ENCODE assay signal across 22 cellular contexts in genomic region chr17:13609953-13610352, GRCh38. TPM values are rescaled to one million over a fixed set of nuclear protein-coding genes. Genes with fewer than 3 reads are reported as not detected.
"Had no signal": no experiment of that assay in that cellular context is flagged by ENCODE, and none has a peak within 500 bp of the region (broad histone marks: within the 10 kb centered on the region; RNA-seq: fewer than 3 reads in every experiment).

No MANE protein-coding gene starts in this region.

- H3K4me2 ChIP-seq: smooth muscle cell had no signal

- ATAC-seq: left lobe of liver; naive thymus-derived CD4-positive, alpha-beta T cell; pancreas; right lobe of liver had no signal

- H3K27ac ChIP-seq: coronary artery, esophagus muscularis mucosa, pancreas, right lobe of liver, stomach, thyroid gland had no signal

- H3K36me3 ChIP-seq: esophagus muscularis mucosa, pancreas, right lobe of liver, stomach, thyroid gland had no signal

- H3K4me1 ChIP-seq: esophagus muscularis mucosa, pancreas, right lobe of liver, stomach, thyroid gland had no signal

- DNase-seq: dermis blood vessel endothelial cell; effector memory CD4-positive, alpha-beta T cell; midbrain; naive thymus-derived CD4-positive, alpha-beta T cell; occipital lobe; pancreas; right lobe of liver; stimulated activated CD4-positive, alpha-beta T cell treated with anti-CD3 and anti-CD28 coated beads, Interleukin-12 subunit alpha, Interleukin-12 subunit beta, amount 100 ng/mL, for 4 hours; stimulated activated CD4-positive, alpha-beta T cell treated with anti-CD3 and anti-CD28 coated beads, Interleukin-1b, Interleukin-23, amount 100 ng/mL, for 48 hours; stimulated activated CD4-positive, alpha-beta T cell treated with anti-CD3 and anti-CD28 coated beads, Interleukin-4, amount 100 ng/mL, for 1 hour; stimulated activated CD8-positive, alpha-beta memory T cell treated with anti-CD3 and anti-CD28 coated beads, Interleukin-4, amount 100 ng/mL, for 48 hours; stimulated activated naive CD4-positive, alpha-beta T cell treated with Interleukin-2 at 50 U/mL for 16 hours; stomach; thyroid gland had no signal

- H3K9me3 ChIP-seq: esophagus muscularis mucosa, pancreas, right lobe of liver, thyroid gland had no signal

- H3K4me3 ChIP-seq: coronary artery, esophagus muscularis mucosa, lung, pancreas, right lobe of liver, smooth muscle cell, stomach, thyroid gland had no signal

- H3K27me3 ChIP-seq: right lobe of liver, thyroid gland had no signal

- FAIRE-seq: endothelial cell of umbilical vein, frontal cortex, keratinocyte, pancreas had no signal

RNA-seq across cellular contexts. Expression of gene HS3ST3A1, which starts 8.2 kb away (rescaled TPM):
- total RNA-seq: endothelial cell of umbilical vein had no signal
- polyA plus RNA-seq: endothelial cell of umbilical vein had no signal
